In the genomic region with DNA sequence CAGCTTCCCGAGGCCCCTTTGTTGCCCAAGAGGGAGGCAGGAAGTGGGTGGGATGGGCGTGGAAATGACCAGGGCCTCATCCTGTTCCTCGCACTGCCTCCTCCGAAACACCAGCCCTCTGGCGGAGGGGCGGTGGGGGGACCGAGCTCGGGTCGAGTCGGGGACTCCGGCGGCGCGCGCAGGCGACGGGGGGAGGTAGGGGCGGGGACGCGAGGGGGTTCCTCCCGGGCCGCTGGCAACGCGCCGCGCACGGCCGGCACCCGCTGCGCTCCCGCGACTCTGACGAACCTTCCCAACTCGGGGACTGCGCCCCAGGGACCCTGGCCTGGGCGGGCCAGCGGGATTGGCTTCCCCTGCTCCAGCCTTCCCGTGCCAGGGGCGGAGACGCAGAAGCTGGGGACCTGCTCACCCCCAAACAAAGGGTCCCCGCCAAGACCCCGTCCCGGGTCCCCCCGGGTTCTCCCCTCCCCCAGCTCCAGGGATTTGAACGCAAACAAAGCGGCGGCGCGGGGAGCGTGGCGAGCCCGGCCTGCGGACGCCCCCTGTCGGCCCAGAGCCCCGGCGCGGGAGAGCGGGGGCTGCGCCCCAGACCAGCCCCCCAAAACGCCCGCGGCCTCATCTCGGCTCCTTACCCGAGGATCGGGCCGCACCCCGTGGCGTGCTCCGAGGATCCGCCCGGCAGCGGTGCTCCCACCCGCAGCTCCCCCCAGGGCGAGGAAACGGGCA, we compare ENCODE assay signal across 9 cellular contexts. TPM values are rescaled to one million over a fixed set of nuclear protein-coding genes. Genes with fewer than 3 reads are reported as not detected.
DNase-seq lines count a peak whose midpoint lies in the region; ATAC-seq, FAIRE-seq and TF ChIP-seq lines count a peak whose summit lies in the region.
"Had no signal": no experiment of that assay in that cellular context is flagged by ENCODE, and none has a peak within 500 bp of the region (broad histone marks: within the 10 kb centered on the region; RNA-seq: fewer than 3 reads in every experiment).

No MANE protein-coding gene starts in this region.

- H3K4me1 Mint-ChIP-seq in neural progenitor cell, result peaks cover 38% of the 10 kb centered on the region

- H3K36me3 ChIP-seq in neural progenitor cell, result no peaks in the 10 kb centered on the region

- peak overlapping the region; percentile 86 for H3K27ac Mint-ChIP-seq in neural progenitor cell

- peaks cover 63% of the 10 kb centered on the region for H3K79me2 ChIP-seq in neural progenitor cell (ENCODE audit: low read depth)

- H3K9me3 Mint-ChIP-seq in neural progenitor cell, result no peaks in the 10 kb centered on the region

- peak overlapping the region; percentile 99 for H3K4me2 ChIP-seq in neural progenitor cell

- H3K36me3 Mint-ChIP-seq in neural progenitor cell, result peaks cover 4% of the 10 kb centered on the region

- TF ChIP-seq CTCF in AG09319 (IDR thresholded peaks at IDR 0.05; ENCODE audit: low read depth, low read length) (peak; percentile 46), neural progenitor cell (IDR thresholded peaks at IDR 0.05) (peak; percentile 86)

- H3K9ac ChIP-seq in neural progenitor cell, result peak overlapping the region; percentile 86

- no peaks in the 10 kb centered on the region for H3K27me3 ChIP-seq in neural progenitor cell

- no peak for FAIRE-seq in frontal cortex (lab: Jason Lieb, UNC)
- FAIRE-seq: TTC549 had no signal

- peak overlapping the region; percentile 80 for H3K27ac ChIP-seq in neural progenitor cell

- peaks cover 19% of the 10 kb centered on the region for H3K4me1 ChIP-seq in neural progenitor cell

- peak; percentile 52 for ATAC-seq in GM18511 (IDR thresholded peaks at IDR 0.05; ENCODE audit: unreplicated experiment)

- H3K27me3 Mint-ChIP-seq in neural progenitor cell (ENCODE audit: insufficient read depth, low read depth), result peaks cover 14% of the 10 kb centered on the region

- H3K4me3 Mint-ChIP-seq in neural progenitor cell, result peak overlapping the region; percentile 90

- H2AFZ ChIP-seq in neural progenitor cell (replicated peaks), result peak overlapping the region; percentile 7

- no peaks in the 10 kb centered on the region for H3K9me3 ChIP-seq in neural progenitor cell (ENCODE audit: low read depth)

- peak overlapping the region; percentile 84 for H3K4me3 ChIP-seq in neural progenitor cell

- DNase-seq in AG09319 (ENCODE audit: extremely low read depth, low read depth) (peak; percentile 81), HT-29 (ENCODE audit: low spot score) (peak; percentile 47), frontal cortex (ENCODE audit: low spot score in 2 of 2) (peak; percentile 83 to 84), neural progenitor cell (ENCODE audit: low spot score) (peak; percentile 89), ureter (ENCODE audit: low spot score) (peak; percentile 93)
- peak; percentile 64 for DNase-seq in activated naive CD4-positive, alpha-beta T cell treated with anti-CD3 and anti-CD28 coated beads, Interleukin-2, amount 50 U/mL, for 16 hours

- peaks cover 42% of the 10 kb centered on the region for H4K20me1 ChIP-seq in neural progenitor cell (ENCODE audit: low read depth)

- H3F3A ChIP-seq in neural progenitor cell (ENCODE audit: low read depth), result peaks cover 18% of the 10 kb centered on the region

TF ChIP-seq in PFSK-1, 5 proteins besides CTCF, POLR2A, EP300 and RAD21:
- TF ChIP-seq TAF1 (IDR thresholded peaks at IDR 0.05; ENCODE audit: borderline replicate concordance, insufficient read depth, low read length) (peak; percentile 37; the same call in 1 of the 2 replicates), FOXP2 (optimal IDR thresholded peaks at IDR 0.05; ENCODE audit: borderline replicate concordance, extremely low read depth, extremely low read length, insufficient read depth) (no peak), POLR2AphosphoS5 (IDR thresholded peaks at IDR 0.05; ENCODE audit: low read depth, low read length) (peak; percentile 88)
- TF ChIP-seq, protein P1, sequence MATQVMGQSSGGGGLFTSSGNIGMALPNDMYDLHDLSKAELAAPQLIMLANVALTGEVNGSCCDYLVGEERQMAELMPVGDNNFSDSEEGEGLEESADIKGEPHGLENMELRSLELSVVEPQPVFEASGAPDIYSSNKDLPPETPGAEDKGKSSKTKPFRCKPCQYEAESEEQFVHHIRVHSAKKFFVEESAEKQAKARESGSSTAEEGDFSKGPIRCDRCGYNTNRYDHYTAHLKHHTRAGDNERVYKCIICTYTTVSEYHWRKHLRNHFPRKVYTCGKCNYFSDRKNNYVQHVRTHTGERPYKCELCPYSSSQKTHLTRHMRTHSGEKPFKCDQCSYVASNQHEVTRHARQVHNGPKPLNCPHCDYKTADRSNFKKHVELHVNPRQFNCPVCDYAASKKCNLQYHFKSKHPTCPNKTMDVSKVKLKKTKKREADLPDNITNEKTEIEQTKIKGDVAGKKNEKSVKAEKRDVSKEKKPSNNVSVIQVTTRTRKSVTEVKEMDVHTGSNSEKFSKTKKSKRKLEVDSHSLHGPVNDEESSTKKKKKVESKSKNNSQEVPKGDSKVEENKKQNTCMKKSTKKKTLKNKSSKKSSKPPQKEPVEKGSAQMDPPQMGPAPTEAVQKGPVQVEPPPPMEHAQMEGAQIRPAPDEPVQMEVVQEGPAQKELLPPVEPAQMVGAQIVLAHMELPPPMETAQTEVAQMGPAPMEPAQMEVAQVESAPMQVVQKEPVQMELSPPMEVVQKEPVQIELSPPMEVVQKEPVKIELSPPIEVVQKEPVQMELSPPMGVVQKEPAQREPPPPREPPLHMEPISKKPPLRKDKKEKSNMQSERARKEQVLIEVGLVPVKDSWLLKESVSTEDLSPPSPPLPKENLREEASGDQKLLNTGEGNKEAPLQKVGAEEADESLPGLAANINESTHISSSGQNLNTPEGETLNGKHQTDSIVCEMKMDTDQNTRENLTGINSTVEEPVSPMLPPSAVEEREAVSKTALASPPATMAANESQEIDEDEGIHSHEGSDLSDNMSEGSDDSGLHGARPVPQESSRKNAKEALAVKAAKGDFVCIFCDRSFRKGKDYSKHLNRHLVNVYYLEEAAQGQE (IDR thresholded peaks at IDR 0.05; ENCODE audit: insufficient read depth in 1 of 2, low read depth in 2 of 2, low read length in 2 of 2), result 0 out of 4 replicates have a peak, but pooled peaks have one; percentile 8 to 33

RNA-seq across cellular contexts. Expression of a gene that starts 1.2 kb away (rescaled TPM):
- 8.6 and 8.8 TPM in 2 replicates for total RNA-seq in HT-29 (2014; rRNA removed; shearing (Covaris generic))
- polyA plus RNA-seq in PFSK-1 (2012; ENCODE audit: insufficient read length, low read depth), result 109 TPM
- total RNA-seq in frontal cortex (52.6 TPM), neural progenitor cell (ENCODE audit: low replicate concordance) (39.1 and 103 TPM in 2 replicates), ureter (58.0 TPM)

RNA-seq across cellular contexts. Expression of a gene that starts 10.9 kb away (rescaled TPM):
- total RNA-seq in HT-29 (2014; rRNA removed; shearing (Covaris generic)), result 26.8 and 31.7 TPM in 2 replicates
- 33.0 TPM for polyA plus RNA-seq in PFSK-1 (2012; ENCODE audit: insufficient read length, low read depth)
- 5.7 TPM for total RNA-seq in frontal cortex
- 4.0 and 17.3 TPM in 2 replicates for total RNA-seq in neural progenitor cell (ENCODE audit: low replicate concordance)
- total RNA-seq in ureter, result 13.0 TPM

RNA-seq across cellular contexts. Expression of a gene that starts 24.9 kb away (rescaled TPM):
- 3.5 and 4.1 TPM in 2 replicates for total RNA-seq in HT-29 (2014; rRNA removed; shearing (Covaris generic))
- polyA plus RNA-seq in PFSK-1 (2012; ENCODE audit: insufficient read length, low read depth), result 3.7 TPM
- 4.1 TPM for total RNA-seq in frontal cortex
- total RNA-seq in neural progenitor cell (ENCODE audit: low replicate concordance), result 10.8 and 11.4 TPM in 2 replicates
- total RNA-seq in ureter, result 10.2 TPM

RNA-seq across cellular contexts. Expression of a gene that starts 52.6 kb away (rescaled TPM):
- 21.2 and 24.9 TPM in 2 replicates for total RNA-seq in HT-29 (2014; rRNA removed; shearing (Covaris generic))
- polyA plus RNA-seq in PFSK-1 (2012; ENCODE audit: insufficient read length, low read depth), result 33.2 TPM
- 11.8 TPM for total RNA-seq in frontal cortex
- 11.1 and 20.2 TPM in 2 replicates for total RNA-seq in neural progenitor cell (ENCODE audit: low replicate concordance)
- total RNA-seq in ureter, result 18.9 TPM

Comparison
In these comparisons a context has a peak if more than half of its experiments do, and no peak if none do; other contexts are left out.
1. Peak in every context shown above with its lines: DNase-seq, ATAC-seq, H3K4me3 ChIP-seq and H3K27ac ChIP-seq.